ENCODE assay signal across 2 cellular contexts in the genomic region with DNA sequence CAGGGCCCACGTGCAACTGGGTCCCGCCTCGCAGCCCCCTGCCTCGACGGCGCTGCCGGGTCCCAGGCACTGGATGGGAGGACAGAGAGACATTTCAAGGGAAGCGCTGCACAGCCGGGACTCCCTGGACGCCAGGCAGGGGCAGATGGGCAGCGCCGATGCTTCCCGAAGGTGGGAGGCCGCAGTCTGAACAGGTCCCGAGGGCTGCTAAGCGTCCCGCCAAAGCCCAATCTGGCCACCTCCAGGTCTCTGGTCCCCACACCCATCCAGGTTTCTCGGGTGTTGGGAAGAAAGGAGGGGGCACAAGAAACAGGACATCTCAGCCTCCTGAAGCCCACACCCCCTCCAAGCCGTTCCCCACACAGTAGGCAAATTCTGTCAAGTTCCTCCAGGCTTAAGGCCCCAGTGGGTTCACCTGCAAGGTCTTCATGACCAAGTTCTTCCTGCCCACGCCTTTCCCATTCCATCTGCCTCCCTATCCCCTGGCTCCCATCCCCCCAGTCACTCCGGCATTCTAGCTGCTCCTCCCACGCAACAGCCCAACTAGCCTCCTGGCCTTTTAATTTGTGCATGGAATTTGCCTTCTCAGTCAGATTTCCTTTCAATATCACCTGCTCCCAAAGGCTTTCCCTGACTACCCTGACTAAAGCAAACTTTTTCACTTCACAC.
TF ChIP-seq lines count a peak whose summit lies in the region.

No MANE protein-coding gene starts in this region.

TF ChIP-seq in GM23338, 12 proteins besides CTCF, POLR2A, EP300 and RAD21:
- TF ChIP-seq EZH2phosphoT487 (IDR thresholded peaks at IDR 0.05; ENCODE audit: unreplicated experiment), result no peak
- peak; percentile 11 for TF ChIP-seq EZH2 (IDR thresholded peaks at IDR 0.05; ENCODE audit: low read depth, unreplicated experiment)
- TF ChIP-seq NANOG (IDR thresholded peaks at IDR 0.05; ENCODE audit: borderline replicate concordance), result no peak
- TF ChIP-seq, protein P1, sequence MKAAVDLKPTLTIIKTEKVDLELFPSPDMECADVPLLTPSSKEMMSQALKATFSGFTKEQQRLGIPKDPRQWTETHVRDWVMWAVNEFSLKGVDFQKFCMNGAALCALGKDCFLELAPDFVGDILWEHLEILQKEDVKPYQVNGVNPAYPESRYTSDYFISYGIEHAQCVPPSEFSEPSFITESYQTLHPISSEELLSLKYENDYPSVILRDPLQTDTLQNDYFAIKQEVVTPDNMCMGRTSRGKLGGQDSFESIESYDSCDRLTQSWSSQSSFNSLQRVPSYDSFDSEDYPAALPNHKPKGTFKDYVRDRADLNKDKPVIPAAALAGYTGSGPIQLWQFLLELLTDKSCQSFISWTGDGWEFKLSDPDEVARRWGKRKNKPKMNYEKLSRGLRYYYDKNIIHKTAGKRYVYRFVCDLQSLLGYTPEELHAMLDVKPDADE (IDR thresholded peaks at IDR 0.05), result no peak
- TF ChIP-seq STAT1 (IDR thresholded peaks at IDR 0.05; ENCODE audit: unreplicated experiment), result no peak

TF ChIP-seq in Ishikawa, 13 proteins besides CTCF, POLR2A, EP300 and RAD21:
- TF ChIP-seq TCF12 (IDR thresholded peaks at IDR 0.05; ENCODE audit: low read depth) (no peak), EGR1 (IDR thresholded peaks at IDR 0.05) (peak; percentile 81)
